9 cellular contexts compared by ENCODE assay signal in genomic region chr6:151004415-151005024, GRCh38.
DNase-seq lines count a peak whose midpoint lies in the region; ATAC-seq, FAIRE-seq and TF ChIP-seq lines count a peak whose summit lies in the region.
"Had no signal": no experiment of that assay in that cellular context is flagged by ENCODE, and none has a peak within 500 bp of the region (broad histone marks: within the 10 kb centered on the region; RNA-seq: fewer than 3 reads in every experiment).

No MANE protein-coding gene starts in this region.

- no peaks in the 10 kb centered on the region for H4K20me1 ChIP-seq in keratinocyte (ENCODE audit: control insufficient read depth, extremely low read depth, insufficient read depth, low read length)

- no peak overlapping the region for H3K4me3 Mint-ChIP-seq in activated T-helper 1 cell treated with anti-CD3 and anti-CD28 coated beads, Interleukin-12 subunit alpha, Interleukin-12 subunit beta, Interleukin-2, Interleukin-4 antibody, amounts not matched to agents 30 ng/mL and 10 ng/mL and 1 ng/mL, durations not matched to agents 14 hours and 24 hours and 36 hours

- peaks cover 0 to 17% of the 10 kb centered on the region in 2 experiments for H3K36me3 ChIP-seq in keratinocyte (ENCODE audit: control insufficient read depth in 2 of 2, extremely low read depth in 1 of 2, insufficient read depth in 2 of 2, low read length in 2 of 2)

- H3K9ac ChIP-seq in keratinocyte (ENCODE audit: control insufficient read depth, extremely low read depth, insufficient read depth, low read length): no peak overlapping the region
- H3K9ac ChIP-seq: KMS-11 had no signal

- dilution Hi-C loops in keratinocyte (cut with MboI; ENCODE audit: extremely low pct_ligation_motif_present, low sequenced_read_pairs): no loop called here

- no peaks in the 10 kb centered on the region for H3K79me2 ChIP-seq in keratinocyte (ENCODE audit: control insufficient read depth, insufficient read depth, low read length)

- no peaks in the 10 kb centered on the region for H3K27me3 Mint-ChIP-seq in activated T-helper 1 cell treated with anti-CD3 and anti-CD28 coated beads, Interleukin-12 subunit alpha, Interleukin-12 subunit beta, Interleukin-2, Interleukin-4 antibody, amounts not matched to agents 30 ng/mL and 10 ng/mL and 1 ng/mL, durations not matched to agents 14 hours and 24 hours and 36 hours (ENCODE audit: insufficient read depth)

- H3K36me3 Mint-ChIP-seq in activated T-helper 1 cell treated with anti-CD3 and anti-CD28 coated beads, Interleukin-12 subunit alpha, Interleukin-12 subunit beta, Interleukin-2, Interleukin-4 antibody, amounts not matched to agents 30 ng/mL and 10 ng/mL and 1 ng/mL, durations not matched to agents 14 hours and 24 hours and 36 hours (ENCODE audit: low read depth): peaks cover 7% of the 10 kb centered on the region

- H3K4me1 ChIP-seq in keratinocyte (ENCODE audit: control insufficient read depth, extremely low read depth, insufficient read depth, low read length): peaks cover 15% of the 10 kb centered on the region

- intact Hi-C loops in activated T-helper 1 cell treated with anti-CD3 and anti-CD28 coated beads, Interleukin-12 subunit alpha, Interleukin-12 subunit beta, Interleukin-2, Interleukin-4 antibody, amounts not matched to agents 30 ng/mL and 10 ng/mL and 1 ng/mL, durations not matched to agents 14 hours and 24 hours and 36 hours (cut with micrococcal nuclease): loop anchor here (1.0 kb wide), 1 partner anchor 17 kb away; no protein-coding TSS in a partner anchor

- no peaks in the 10 kb centered on the region for H3K9me3 Mint-ChIP-seq in activated T-helper 1 cell treated with anti-CD3 and anti-CD28 coated beads, Interleukin-12 subunit alpha, Interleukin-12 subunit beta, Interleukin-2, Interleukin-4 antibody, amounts not matched to agents 30 ng/mL and 10 ng/mL and 1 ng/mL, durations not matched to agents 14 hours and 24 hours and 36 hours

- FAIRE-seq in keratinocyte (lab: Jason Lieb, UNC) (peak; percentile 41), GM12891 (lab: Jason Lieb, UNC) (no peak)

- H3K27ac ChIP-seq in keratinocyte (ENCODE audit: control insufficient read depth, insufficient read depth, low read length): peak overlapping the region; percentile 0
- H3K27ac ChIP-seq: KMS-11 had no signal

- no peaks in the 10 kb centered on the region for H3K9me3 ChIP-seq in keratinocyte (ENCODE audit: control insufficient read depth, low read depth, low read length)

- TF ChIP-seq POLR2A in GM12891 (IDR thresholded peaks at IDR 0.05; ENCODE audit: low read depth, low read length): no peak

- peaks cover 52% of the 10 kb centered on the region for H3K4me1 Mint-ChIP-seq in activated T-helper 1 cell treated with anti-CD3 and anti-CD28 coated beads, Interleukin-12 subunit alpha, Interleukin-12 subunit beta, Interleukin-2, Interleukin-4 antibody, amounts not matched to agents 30 ng/mL and 10 ng/mL and 1 ng/mL, durations not matched to agents 14 hours and 24 hours and 36 hours (ENCODE audit: low read depth)

- H3K27me3 ChIP-seq in keratinocyte (ENCODE audit: control insufficient read depth, extremely low read depth, insufficient read depth, low read length): no peaks in the 10 kb centered on the region

- H3K4me2 ChIP-seq in keratinocyte (ENCODE audit: control insufficient read depth, extremely low read depth, insufficient read depth, low read depth, low read length): peak overlapping the region; percentile 37
- H3K4me2 ChIP-seq: KMS-11 had no signal

- peak overlapping the region; percentile 65 for H3K27ac Mint-ChIP-seq in activated T-helper 1 cell treated with anti-CD3 and anti-CD28 coated beads, Interleukin-12 subunit alpha, Interleukin-12 subunit beta, Interleukin-2, Interleukin-4 antibody, amounts not matched to agents 30 ng/mL and 10 ng/mL and 1 ng/mL, durations not matched to agents 14 hours and 24 hours and 36 hours

- H3K4me3 ChIP-seq in keratinocyte (ENCODE audit: control insufficient read depth in 2 of 3, extremely low read depth in 1 of 3, insufficient read depth in 2 of 3, low read depth in 1 of 3, low read length in 3 of 3): no peak overlapping the region

- ATAC-seq in HG03342 (IDR thresholded peaks at IDR 0.05; ENCODE audit: unreplicated experiment): no peak
- no peak for ATAC-seq in GM18502 (IDR thresholded peaks at IDR 0.05; ENCODE audit: poor library complexity, unreplicated experiment)

- no peak for TF ChIP-seq CTCF in keratinocyte (optimal IDR thresholded peaks at IDR 0.05 in 1 of 3, IDR thresholded peaks at IDR 0.05 in 1 of 3, conservative IDR thresholded peaks at IDR 0.05 in 1 of 3; ENCODE audit: extremely low read depth in 1 of 3, insufficient read depth in 2 of 3, low read length in 3 of 3)

- peak; percentile 70 for DNase-seq in DMS79 (lab: John Stamatoyannopoulos, UW)
- DNase-seq in NCI-H1048 (lab: John Stamatoyannopoulos, UW): peak; percentile 16
- DNase-seq in activated T-helper 1 cell treated with anti-CD3 and anti-CD28 coated beads, Interleukin-12 subunit alpha, Interleukin-12 subunit beta, Interleukin-2, Interleukin-4 antibody, amounts not matched to agents 30 ng/mL and 10 ng/mL and 1 ng/mL, durations not matched to agents 14 hours and 24 hours and 36 hours (ENCODE audit: low spot score): no peak
- DNase-seq in keratinocyte (ENCODE audit: low read depth, low spot score): no peak
- DNase-seq in mesenteric fat pad (ENCODE audit: low spot score): no peak
- no peak for DNase-seq in GM12891 (ENCODE audit: insufficient read length, low spot score)

- H3K9me1 ChIP-seq in keratinocyte (ENCODE audit: control insufficient read depth, extremely low read depth, insufficient read depth, low read length): no peaks in the 10 kb centered on the region

- H2AFZ ChIP-seq in keratinocyte (ENCODE audit: control insufficient read depth, low read length): no peak overlapping the region

TF ChIP-seq in GM12891, 5 proteins besides CTCF, POLR2A, EP300 and RAD21:
- TF ChIP-seq SPI1 (IDR thresholded peaks at IDR 0.05; ENCODE audit: low read depth, low read length): no peak
- TF ChIP-seq POU2F2 (IDR thresholded peaks at IDR 0.05; ENCODE audit: low read depth, low read length): no peak
- TF ChIP-seq TAF1 (IDR thresholded peaks at IDR 0.05; ENCODE audit: low read depth, low read length): no peak
- TF ChIP-seq PAX5 (IDR thresholded peaks at IDR 0.05; ENCODE audit: insufficient read depth, low read length, severe bottlenecking): no peak
- TF ChIP-seq POLR2AphosphoS5 (IDR thresholded peaks at IDR 0.05; ENCODE audit: low read depth, low read length): no peak

Comparison
In these comparisons a context has a peak if more than half of its experiments do, and no peak if none do; other contexts are left out.
1. DNase-seq: peak in DMS79 (single experiment) and NCI-H1048 (single experiment); none in activated T-helper 1 cell treated with anti-CD3 and anti-CD28 coated beads, Interleukin-12 subunit alpha, Interleukin-12 subunit beta, Interleukin-2, Interleukin-4 antibody, amounts not matched to agents 30 ng/mL and 10 ng/mL and 1 ng/mL, durations not matched to agents 14 hours and 24 hours and 36 hours (single experiment), keratinocyte (single experiment), mesenteric fat pad (single experiment) and GM12891 (single experiment).